Comparison of ENCODE assay signal across 1 cellular context in genomic region chr4:114287079-114287696, GRCh38.
TF ChIP-seq lines count a peak whose summit lies in the region.

No MANE protein-coding gene starts in this region.

TF ChIP-seq in HepG2, 621 proteins besides CTCF, POLR2A, EP300 and RAD21 (continued from another document and continues in another):
- TF ChIP-seq ZNF574 (CRISPR knock-in tag; IDR thresholded peaks at IDR 0.05) (peak; percentile 44; the same call in 1 of the 2 replicates), ARID3A (IDR thresholded peaks at IDR 0.05; ENCODE audit: low read depth, low read length) (no peak), BRD4 (CRISPR knock-in tag; IDR thresholded peaks at IDR 0.05) (no peak), ZNF501 (CRISPR knock-in tag; IDR thresholded peaks at IDR 0.05) (peak; percentile 60; the same call in 1 of the 2 replicates), CCAR2 (optimal IDR thresholded peaks at IDR 0.05; ENCODE audit: low read depth, low read length) (no peak), TGIF2 (CRISPR knock-in tag; IDR thresholded peaks at IDR 0.05) (0 out of 2 replicates have a peak, but pooled peaks have one; percentile 21), ZBTB20 (CRISPR knock-in tag; IDR thresholded peaks at IDR 0.05; ENCODE audit: borderline replicate concordance, low read depth) (peak; percentile 41; the same call in 1 of the 2 replicates), PAXIP1 (CRISPR knock-in tag; conservative IDR thresholded peaks at IDR 0.05) (peak; percentile 91), PTBP1 (IDR thresholded peaks at IDR 0.05; ENCODE audit: low read depth, low read length, poor library complexity, severe bottlenecking) (no peak), IKZF5 (CRISPR knock-in tag; IDR thresholded peaks at IDR 0.05) (0 out of 2 replicates have a peak, but pooled peaks have one; percentile 31), RXRA (CRISPR knock-in tag; IDR thresholded peaks at IDR 0.05) (0 out of 2 replicates have a peak, but pooled peaks have one; percentile 32), ZNF326 (CRISPR knock-in tag; IDR thresholded peaks at IDR 0.05; ENCODE audit: borderline replicate concordance) (no peak), PRPF4 (IDR thresholded peaks at IDR 0.05; ENCODE audit: low read depth, low read length, poor library complexity, severe bottlenecking) (no peak), HOMEZ (CRISPR knock-in tag; IDR thresholded peaks at IDR 0.05; ENCODE audit: low read depth) (peak; percentile 52; the same call in 1 of the 2 replicates), WIZ (CRISPR knock-in tag; IDR thresholded peaks at IDR 0.05) (peak; percentile 57; the same call in 1 of the 2 replicates), SOX13 (IDR thresholded peaks at IDR 0.05) (no peak), SOX13 (CRISPR knock-in tag; conservative IDR thresholded peaks at IDR 0.05 in 1 of 2, IDR thresholded peaks at IDR 0.05 in 1 of 2) (0 out of 4 replicates have a peak, but pooled peaks of 1 of the 2 experiments have one; percentile 25), REST (IDR thresholded peaks at IDR 0.05; ENCODE audit: borderline replicate concordance in 1 of 2, low read depth in 1 of 2, low read length in 2 of 2) (peak in 1 of 2 experiments; percentile 9; a peak in 1 of 4 replicates), ZNF556 (CRISPR knock-in tag; IDR thresholded peaks at IDR 0.05; ENCODE audit: borderline replicate concordance) (no peak), MIER3 (CRISPR knock-in tag; IDR thresholded peaks at IDR 0.05; ENCODE audit: borderline replicate concordance) (no peak), ZNF382 (CRISPR knock-in tag; IDR thresholded peaks at IDR 0.05; ENCODE audit: borderline replicate concordance) (no peak), SOX6 (IDR thresholded peaks at IDR 0.05) (no peak), SOX6 (CRISPR knock-in tag; IDR thresholded peaks at IDR 0.05) (peak; percentile 56), ZSCAN25 (CRISPR knock-in tag; IDR thresholded peaks at IDR 0.05) (peak; percentile 17; the same call in 1 of the 2 replicates), ZNF609 (CRISPR knock-in tag; IDR thresholded peaks at IDR 0.05; ENCODE audit: borderline replicate concordance) (no peak), PATZ1 (CRISPR knock-in tag; IDR thresholded peaks at IDR 0.05) (peak; percentile 45; the same call in 1 of the 2 replicates), KDM2A (CRISPR knock-in tag; IDR thresholded peaks at IDR 0.05; ENCODE audit: borderline replicate concordance, low read depth) (peak; percentile 48; the same call in 1 of the 2 replicates), MIXL1 (CRISPR knock-in tag; IDR thresholded peaks at IDR 0.05) (peak; percentile 86; the same call in 1 of the 2 replicates), ZBTB7B (CRISPR knock-in tag; IDR thresholded peaks at IDR 0.05) (no peak), KMT2A (CRISPR knock-in tag; IDR thresholded peaks at IDR 0.05) (no peak), SNAI1 (CRISPR knock-in tag; IDR thresholded peaks at IDR 0.05; ENCODE audit: borderline replicate concordance) (no peak), NFE2 (CRISPR knock-in tag; IDR thresholded peaks at IDR 0.05) (no peak), KAT7 (CRISPR knock-in tag; IDR thresholded peaks at IDR 0.05; ENCODE audit: borderline replicate concordance) (peak; percentile 34; the same call in 1 of the 2 replicates), HNF4G (IDR thresholded peaks at IDR 0.05; ENCODE audit: borderline replicate concordance, low read depth, low read length) (peak; percentile 62; the same call in 1 of the 2 replicates), HNF4G (CRISPR knock-in tag; IDR thresholded peaks at IDR 0.05; ENCODE audit: borderline replicate concordance, low read depth) (0 out of 2 replicates have a peak, but pooled peaks have one; percentile 62), ZNF317 (CRISPR knock-in tag; IDR thresholded peaks at IDR 0.05) (peak; percentile 44; the same call in 1 of the 2 replicates)
